20 cellular contexts compared by ENCODE assay signal in the genomic region with DNA sequence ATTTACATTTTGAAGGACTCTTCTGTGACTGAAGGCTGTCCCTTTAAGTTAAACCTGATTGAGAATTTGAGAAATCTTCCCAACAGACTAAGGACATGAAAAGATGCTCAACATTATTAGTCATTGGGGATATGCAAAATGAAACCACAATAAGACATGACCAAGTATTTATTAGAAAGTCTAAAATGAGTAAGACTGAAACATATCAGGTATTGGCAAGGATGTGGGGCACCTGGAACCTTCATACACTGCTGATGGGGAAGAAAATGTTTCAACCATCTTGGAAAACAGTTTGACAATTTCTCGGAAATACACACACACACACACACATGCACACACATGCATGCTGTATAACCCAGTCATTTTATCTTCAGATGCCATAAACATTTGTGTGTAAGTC.
DNase-seq lines count a peak whose midpoint lies in the region; ATAC-seq and TF ChIP-seq lines count a peak whose summit lies in the region.
"Had no signal": no experiment of that assay in that cellular context is flagged by ENCODE, and none has a peak within 500 bp of the region (broad histone marks: within the 10 kb centered on the region; RNA-seq: fewer than 3 reads in every experiment).

No MANE protein-coding gene starts in this region.

- H3F3A ChIP-seq in SK-N-SH (replicated peaks; ENCODE audit: insufficient read depth), result peaks cover 5% of the 10 kb centered on the region

- H3K27ac Mint-ChIP-seq in stimulated activated effector memory CD8-positive, alpha-beta T cell treated with anti-CD3 and anti-CD28 coated beads, Interleukin-12 subunit alpha, Interleukin-12 subunit beta, amount 100 ng/mL, for 72 hours, result no peak overlapping the region
- H3K27ac Mint-ChIP-seq in chondrocyte (ENCODE audit: unreplicated experiment), result no peak overlapping the region
- H3K27ac Mint-ChIP-seq: activated B cell treated with CpG ODN at 0.5 μM for 24 hours; activated naive CD4-positive, alpha-beta T cell treated with anti-CD3 and anti-CD28 coated beads, Interleukin-2, amount 50 U/mL, for 72 hours had no signal

- WGBS in SK-N-SH (ENCODE audit: low lambda C conversion rate), result 24% methylated on average over 1 of the region's 1 CpG

- H3K27me3 Mint-ChIP-seq in chondrocyte (ENCODE audit: low read depth), result no peaks in the 10 kb centered on the region
- H3K27me3 Mint-ChIP-seq: activated B cell treated with CpG ODN at 0.5 μM for 24 hours had no signal

- H3K4me1 ChIP-seq in SK-N-SH (ENCODE audit: control insufficient read depth in 1 of 2, insufficient read depth in 2 of 2, low read depth in 1 of 2, low read length in 1 of 2) (no peaks in the 10 kb centered on the region; a peak in 1 of 4 replicates), Peyer's patch (no peaks in the 10 kb centered on the region)
- H3K4me1 ChIP-seq: BLaER1 treated with 17β-estradiol and CSF1 and Interleukin-3, amounts not matched to agents 10 nM and 100 nM had no signal

- no peak overlapping the region for H3K4me2 ChIP-seq in SK-N-SH
- H3K4me2 ChIP-seq: BLaER1 treated with 17β-estradiol and CSF1 and Interleukin-3, amounts not matched to agents 10 nM and 100 nM; PC-9; smooth muscle cell had no signal

- TF ChIP-seq POLR2A in Peyer's patch (IDR thresholded peaks at IDR 0.05), result no peak

- no peak for TF ChIP-seq EP300 in SK-N-SH (IDR thresholded peaks at IDR 0.05; ENCODE audit: borderline replicate concordance in 1 of 2, low read depth in 1 of 2, low read length in 1 of 2)

- no peak for ATAC-seq in SK-N-SH treated with all-trans-retinoic acid at 6 μM for 48 hours
- ATAC-seq in GM21447 (IDR thresholded peaks at IDR 0.05; ENCODE audit: unreplicated experiment), result peak; percentile 69
- peak; percentile 64 for ATAC-seq in HG03175 (IDR thresholded peaks at IDR 0.05; ENCODE audit: unreplicated experiment)
- peak; percentile 68 for ATAC-seq in stimulated activated effector memory CD8-positive, alpha-beta T cell treated with anti-CD3 and anti-CD28 coated beads, Interleukin-12 subunit alpha, Interleukin-12 subunit beta, amount 100 ng/mL, for 72 hours

- H3K9me3 Mint-ChIP-seq in stimulated activated effector memory CD8-positive, alpha-beta T cell treated with anti-CD3 and anti-CD28 coated beads, Interleukin-12 subunit alpha, Interleukin-12 subunit beta, amount 100 ng/mL, for 72 hours, result no peaks in the 10 kb centered on the region
- no peaks in the 10 kb centered on the region for H3K9me3 Mint-ChIP-seq in chondrocyte (ENCODE audit: low read depth)
- H3K9me3 Mint-ChIP-seq: activated B cell treated with CpG ODN at 0.5 μM for 24 hours; activated naive CD4-positive, alpha-beta T cell treated with anti-CD3 and anti-CD28 coated beads, Interleukin-2, amount 50 U/mL, for 72 hours had no signal

- H3K4me3 ChIP-seq in SK-N-SH (ENCODE audit: low read depth in 2 of 2, low read length in 1 of 2), result no peak overlapping the region
- no peak overlapping the region for H3K4me3 ChIP-seq in Peyer's patch
- H3K4me3 ChIP-seq: BLaER1 treated with 17β-estradiol and CSF1 and Interleukin-3, amounts not matched to agents 10 nM and 100 nM; cardiac muscle cell; PC-9; smooth muscle cell had no signal

- CTCF ChIA-PET in SK-N-SH (lab: Yijun Ruan, JAX), result no interaction called here

- H3K4me3 Mint-ChIP-seq in stimulated activated effector memory CD8-positive, alpha-beta T cell treated with anti-CD3 and anti-CD28 coated beads, Interleukin-12 subunit alpha, Interleukin-12 subunit beta, amount 100 ng/mL, for 72 hours, result no peak overlapping the region
- no peak overlapping the region for H3K4me3 Mint-ChIP-seq in chondrocyte (ENCODE audit: unreplicated experiment)
- H3K4me3 Mint-ChIP-seq: activated B cell treated with CpG ODN at 0.5 μM for 24 hours; T-helper 1 cell treated with Interleukin-12 subunit alpha and Interleukin-12 subunit beta and Interleukin-4 antibody, amounts not matched to agents 30 μg/mL and 1 μg/mL, for 36 hours had no signal

- H3K27ac ChIP-seq in SK-N-SH (ENCODE audit: low read depth in 2 of 2, low read length in 1 of 2) (no peak overlapping the region), Peyer's patch (no peak overlapping the region)
- H3K27ac ChIP-seq: 22Rv1; BLaER1 treated with 17β-estradiol and CSF1 and Interleukin-3, amounts not matched to agents 10 nM and 100 nM; cardiac muscle cell; PC-9 had no signal

- TF ChIP-seq RAD21 in SK-N-SH (IDR thresholded peaks at IDR 0.05; ENCODE audit: low read length), result no peak

- H3K27me3 ChIP-seq in SK-N-SH (ENCODE audit: insufficient read depth) (no peaks in the 10 kb centered on the region), Peyer's patch (no peaks in the 10 kb centered on the region)
- H3K27me3 ChIP-seq: BLaER1 treated with 17β-estradiol and CSF1 and Interleukin-3, amounts not matched to agents 10 nM and 100 nM; cardiac muscle cell had no signal

- H3K36me3 ChIP-seq in SK-N-SH (replicated peaks in 1 of 2; ENCODE audit: control insufficient read depth in 1 of 2, insufficient read depth in 2 of 2, low read length in 1 of 2) (no peaks in the 10 kb centered on the region), Peyer's patch (no peaks in the 10 kb centered on the region)
- H3K36me3 ChIP-seq: BLaER1 treated with 17β-estradiol and CSF1 and Interleukin-3, amounts not matched to agents 10 nM and 100 nM; cardiac muscle cell had no signal

- H3K9me2 ChIP-seq in SK-N-SH, result no peaks in the 10 kb centered on the region

- peaks cover 15% of the 10 kb centered on the region for H3K4me1 Mint-ChIP-seq in stimulated activated effector memory CD8-positive, alpha-beta T cell treated with anti-CD3 and anti-CD28 coated beads, Interleukin-12 subunit alpha, Interleukin-12 subunit beta, amount 100 ng/mL, for 72 hours
- peaks cover 16% of the 10 kb centered on the region for H3K4me1 Mint-ChIP-seq in chondrocyte (ENCODE audit: low read depth)
- H3K4me1 Mint-ChIP-seq: activated B cell treated with CpG ODN at 0.5 μM for 24 hours had no signal

- POLR2A ChIA-PET in SK-N-SH (lab: Yijun Ruan, JAX), result no interaction called here

- H3K36me3 Mint-ChIP-seq in stimulated activated effector memory CD8-positive, alpha-beta T cell treated with anti-CD3 and anti-CD28 coated beads, Interleukin-12 subunit alpha, Interleukin-12 subunit beta, amount 100 ng/mL, for 72 hours, result no peaks in the 10 kb centered on the region
- no peaks in the 10 kb centered on the region for H3K36me3 Mint-ChIP-seq in chondrocyte (ENCODE audit: low read depth)

- H4K20me1 ChIP-seq in SK-N-SH (ENCODE audit: insufficient read depth), result no peaks in the 10 kb centered on the region
- H4K20me1 ChIP-seq: BLaER1 treated with 17β-estradiol and CSF1 and Interleukin-3, amounts not matched to agents 10 nM and 100 nM had no signal

- H3K9me3 ChIP-seq in SK-N-SH (no peaks in the 10 kb centered on the region), Peyer's patch (no peaks in the 10 kb centered on the region)
- H3K9me3 ChIP-seq: BLaER1 treated with 17β-estradiol and CSF1 and Interleukin-3, amounts not matched to agents 10 nM and 100 nM had no signal

- TF ChIP-seq CTCF in SK-N-SH (IDR thresholded peaks at IDR 0.05), result no peak
- TF ChIP-seq CTCF in Peyer's patch (IDR thresholded peaks at IDR 0.05), result no peak
- TF ChIP-seq CTCF in chondrocyte (IDR thresholded peaks at IDR 0.05), result no peak

- no peaks in the 10 kb centered on the region for H3K79me2 ChIP-seq in SK-N-SH (ENCODE audit: insufficient read depth)

- H3K9ac ChIP-seq in SK-N-SH, result no peak overlapping the region
- H3K9ac ChIP-seq: BLaER1 treated with 17β-estradiol and CSF1 and Interleukin-3, amounts not matched to agents 10 nM and 100 nM had no signal

- no peak for DNase-seq in SK-N-SH
- DNase-seq in stimulated activated effector memory CD8-positive, alpha-beta T cell treated with anti-CD3 and anti-CD28 coated beads, Interleukin-12 subunit alpha, Interleukin-12 subunit beta, amount 100 ng/mL, for 72 hours (ENCODE audit: low spot score in 2 of 2), result no peak
- DNase-seq in Peyer's patch, result no peak
- no peak for DNase-seq in chondrocyte (ENCODE audit: low spot score)
- DNase-seq in NCI-H446 (lab: John Stamatoyannopoulos, UW), result no peak
- DNase-seq: activated B cell treated with CpG ODN at 0.5 μM for 24 hours; DMS153; effector CD4-positive, alpha-beta T cell; NCI-H1694; NCI-H510A treated with DMSO at 0.1 percent for 48 hours; PC-9 had no signal

- H2AFZ ChIP-seq in SK-N-SH (ENCODE audit: low read depth), result 0 out of 2 replicates have a peak overlapping the region, but pooled peaks have one; percentile 15
- H2AFZ ChIP-seq: PC-9 had no signal

TF ChIP-seq in SK-N-SH, 30 proteins besides CTCF, POLR2A, EP300 and RAD21 (continues in another document):
- TF ChIP-seq RFX5 (IDR thresholded peaks at IDR 0.05; ENCODE audit: low read length), result no peak
- TF ChIP-seq POLR2AphosphoS5 (IDR thresholded peaks at IDR 0.05; ENCODE audit: low read depth, low read length), result no peak
- TF ChIP-seq, protein P1, sequence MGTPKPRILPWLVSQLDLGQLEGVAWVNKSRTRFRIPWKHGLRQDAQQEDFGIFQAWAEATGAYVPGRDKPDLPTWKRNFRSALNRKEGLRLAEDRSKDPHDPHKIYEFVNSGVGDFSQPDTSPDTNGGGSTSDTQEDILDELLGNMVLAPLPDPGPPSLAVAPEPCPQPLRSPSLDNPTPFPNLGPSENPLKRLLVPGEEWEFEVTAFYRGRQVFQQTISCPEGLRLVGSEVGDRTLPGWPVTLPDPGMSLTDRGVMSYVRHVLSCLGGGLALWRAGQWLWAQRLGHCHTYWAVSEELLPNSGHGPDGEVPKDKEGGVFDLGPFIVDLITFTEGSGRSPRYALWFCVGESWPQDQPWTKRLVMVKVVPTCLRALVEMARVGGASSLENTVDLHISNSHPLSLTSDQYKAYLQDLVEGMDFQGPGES (IDR thresholded peaks at IDR 0.05; ENCODE audit: low read depth, low read length), result no peak
- no peak for TF ChIP-seq FOXJ3 (CRISPR knock-in tag; IDR thresholded peaks at IDR 0.05)
- TF ChIP-seq NFIC (IDR thresholded peaks at IDR 0.05; ENCODE audit: borderline replicate concordance), result no peak

TF ChIP-seq in SK-N-SH treated with all-trans-retinoic acid at 6 μM for 48 hours, 23 proteins besides CTCF, POLR2A, EP300 and RAD21 (continues in another document):
- no peak for TF ChIP-seq OSR1 (CRISPR knock-in tag; IDR thresholded peaks at IDR 0.05)
